8 cellular contexts compared by ENCODE assay signal in genomic region chr22:37661160-37661924, GRCh38. TPM values are rescaled to one million over a fixed set of nuclear protein-coding genes. Genes with fewer than 3 reads are reported as not detected.
A peak's percentile ranks its signal among the peaks of the same experiment; 100 is the strongest.
DNase-seq lines count a peak whose midpoint lies in the region; ATAC-seq, FAIRE-seq and TF ChIP-seq lines count a peak whose summit lies in the region.

No MANE protein-coding gene starts in this region.

- CTCF ChIA-PET in activated CD4-positive, alpha-beta T cell treated with anti-CD3 and anti-CD28 coated beads, Interleukin-2, amount 10 ng/mL, durations not matched to agents 7 days and 5 days (lab: Charles Lee), result interaction anchor here (0.6 to 4.6 kb wide), 8 partner anchors 10 to 1026 kb away, joined by 4 to 25 read pairs (median 4); partner anchors contain the start of gene GGA1
- CTCF ChIA-PET in GM12878 (lab: Yijun Ruan, JAX), result interaction anchor here (0.6 to 11.7 kb wide), 24 partner anchors 8 to 415 kb away, joined by 3 to 414 read pairs (median 4); partner anchors contain the start of genes C22orf23, GGA1, LGALS1 and NOL12

- BruUV-seq in GM12878 (replicated peaks; lab: Mats Ljungman, UMichigan), result no TSS peak

- H3K9ac ChIP-seq in GM12878 (ENCODE audit: control insufficient read depth, insufficient read depth, low read length) (peak overlapping the region; percentile 70), kidney (ENCODE audit: low read length in 2 of 2) (peak overlapping the region in 1 of 2 donors; percentile 2)

- POLR2A ChIA-PET in activated CD4-positive, alpha-beta T cell treated with anti-CD3 and anti-CD28 coated beads, Interleukin-2, amount 10 ng/mL, durations not matched to agents 7 days and 5 days (lab: Charles Lee), result no interaction called here
- POLR2A ChIA-PET in GM12878 (lab: Charles Lee), result interaction anchor here (0.6 to 9.6 kb wide), 11 partner anchors 8 to 59 kb away, joined by 3 to 209 read pairs (median 4); partner anchors contain the start of genes LGALS1 and NOL12

- TF ChIP-seq POLR2A in GM12878 (IDR thresholded peaks at IDR 0.05; ENCODE audit: low read depth, low read length), result no peak

- H3K4me3 ChIP-seq in GM12878, result peak overlapping the region; percentile 82
- no peak overlapping the region for H3K4me3 ChIP-seq in kidney (ENCODE audit: low read length in 2 of 2)

- no peak for TF ChIP-seq EP300 in GM12878 (IDR thresholded peaks at IDR 0.05; ENCODE audit: borderline replicate concordance in 1 of 2, control insufficient read depth in 1 of 2, low read depth in 2 of 2, low read length in 2 of 2)

- WGBS in GM12878 (ENCODE audit: insufficient coverage, insufficient replicate concordance, low lambda C conversion rate, missing lambda C conversion rate), result 74% methylated on average over 12 of the region's 12 CpGs

- in situ Hi-C loops in GM12878 (cut with MboI), result no loop called here

- H3K9me3 Mint-ChIP-seq in activated CD4-positive, alpha-beta T cell treated with anti-CD3 and anti-CD28 coated beads, Interleukin-2, amount 10 ng/mL, durations not matched to agents 7 days and 5 days, result no peaks in the 10 kb centered on the region

- ATAC-seq in GM12878 (peak; percentile 33), HG03520 (IDR thresholded peaks at IDR 0.05; ENCODE audit: unreplicated experiment) (no peak)

- H3K9me3 ChIP-seq in GM12878 (replicated peaks; ENCODE audit: control insufficient read depth, insufficient read depth, low read length) (no peaks in the 10 kb centered on the region), kidney (ENCODE audit: control insufficient read depth in 1 of 2, low read length in 2 of 2) (no peaks in the 10 kb centered on the region)

- peak; percentile 48 for DNase-seq in activated CD4-positive, alpha-beta T cell treated with anti-CD3 and anti-CD28 coated beads, Interleukin-2, amount 10 ng/mL, durations not matched to agents 7 days and 5 days
- no peak for DNase-seq in activated CD4-positive, alpha-beta T cell treated with anti-CD3 and anti-CD28 coated beads, Interleukin-2, amount 50 U/mL, for 48 hours
- peak; percentile 43 for DNase-seq in NCI-H510A (lab: John Stamatoyannopoulos, UW)
- DNase-seq in GM12878 (ENCODE audit: low read depth, low spot score), result no peak
- DNase-seq in kidney, result no peak
- peak in 29 of 49 donors; percentile 18 to 68 (median 37) for DNase-seq in substantia nigra (lab: John Stamatoyannopoulos, UW)
- no peak for DNase-seq in NOMO-1 treated with DMSO at 0.1 percent for 48 hours (lab: John Stamatoyannopoulos, UW; ENCODE audit: unreplicated experiment)

- peaks cover 51% of the 10 kb centered on the region for H3K79me2 ChIP-seq in GM12878 (ENCODE audit: control insufficient read depth, insufficient read depth, low read length)

- H3K36me3 ChIP-seq in GM12878 (ENCODE audit: control insufficient read depth in 2 of 2, insufficient read depth in 2 of 2, low read length in 1 of 2) (peaks cover 0 to 12% of the 10 kb centered on the region in 2 experiments; a peak in 3 of 4 replicates), kidney (ENCODE audit: control insufficient read depth in 1 of 2, insufficient read depth in 2 of 2, low read length in 2 of 2) (peaks cover 0 to 8% of the 10 kb centered on the region in 2 donors)

- H3K27ac ChIP-seq in GM12878 (ENCODE audit: control insufficient read depth, insufficient read depth) (no peak overlapping the region), kidney (ENCODE audit: low read depth in 2 of 2, low read length in 2 of 2) (peak overlapping the region in 1 of 2 donors; percentile 41), substantia nigra (ENCODE audit: low read depth, low read length, poor library complexity, severe bottlenecking) (peak overlapping the region; percentile 67)

- no peaks in the 10 kb centered on the region for H4K20me1 ChIP-seq in GM12878 (ENCODE audit: control insufficient read depth, insufficient read depth)

- H3K4me2 ChIP-seq in GM12878 (ENCODE audit: control insufficient read depth, insufficient read depth), result peak overlapping the region; percentile 96

- no peak for FAIRE-seq in GM12878 (lab: Jason Lieb, UNC)
- no peak for FAIRE-seq in kidney (lab: Jason Lieb, UNC)

- intact Hi-C loops in GM12878 (cut with micrococcal nuclease; ENCODE audit: unreplicated experiment) (loop anchor here (1.0 to 2.0 kb wide), 2 partner anchors 20 to 201 kb away; no protein-coding TSS in a partner anchor), kidney (cut with DNase I) (no loop called here)

- RAD21 ChIA-PET in GM12878 (lab: Charles Lee; ENCODE audit: unreplicated experiment), result interaction anchor here (0.9 to 9.1 kb wide), 15 partner anchors 10 to 293 kb away, joined by 3 to 173 read pairs (median 7); partner anchors contain the start of genes ANKRD54, C22orf23, GCAT and GGA1

- TF ChIP-seq RAD21 in GM12878 (IDR thresholded peaks at IDR 0.05; ENCODE audit: insufficient read depth, low read depth, low read length), result peak; percentile 64

- H3K4me1 ChIP-seq in GM12878 (ENCODE audit: control insufficient read depth, insufficient read depth, low read length) (peaks cover 12% of the 10 kb centered on the region), kidney (ENCODE audit: control insufficient read depth in 1 of 2, insufficient read depth in 1 of 2, low read depth in 1 of 2, low read length in 2 of 2) (peaks cover 9 to 28% of the 10 kb centered on the region in 2 donors)

- H3K27me3 Mint-ChIP-seq in activated CD4-positive, alpha-beta T cell treated with anti-CD3 and anti-CD28 coated beads, Interleukin-2, amount 10 ng/mL, durations not matched to agents 7 days and 5 days, result no peaks in the 10 kb centered on the region

- peaks cover 8% of the 10 kb centered on the region for H3K36me3 Mint-ChIP-seq in activated CD4-positive, alpha-beta T cell treated with anti-CD3 and anti-CD28 coated beads, Interleukin-2, amount 10 ng/mL, durations not matched to agents 7 days and 5 days (ENCODE audit: low read depth)

- peaks cover 39% of the 10 kb centered on the region for H3K4me1 Mint-ChIP-seq in activated CD4-positive, alpha-beta T cell treated with anti-CD3 and anti-CD28 coated beads, Interleukin-2, amount 10 ng/mL, durations not matched to agents 7 days and 5 days

- TF ChIP-seq CTCF in GM12878 (IDR thresholded peaks at IDR 0.05 in 2 of 3, conservative IDR thresholded peaks at IDR 0.05 in 1 of 3; ENCODE audit: control insufficient read depth in 2 of 3, extremely low read depth in 1 of 3, insufficient read depth in 1 of 3, low read depth in 3 of 3, low read length in 3 of 3) (peak; percentile 50 to 82 (median 68)), kidney (IDR thresholded peaks at IDR 0.05; ENCODE audit: borderline replicate concordance, extremely low read depth, insufficient read depth) (peak; percentile 20)

- peak overlapping the region; percentile 42 for H3K27ac Mint-ChIP-seq in activated CD4-positive, alpha-beta T cell treated with anti-CD3 and anti-CD28 coated beads, Interleukin-2, amount 10 ng/mL, durations not matched to agents 7 days and 5 days

- SMC1A ChIA-PET in GM12878 (lab: Charles Lee; ENCODE audit: uncharacterized antibody, unreplicated experiment), result interaction anchor here (0.7 to 7.9 kb wide), 13 partner anchors 10 to 204 kb away, joined by 3 to 157 read pairs (median 13); partner anchors contain the start of genes GCAT, GGA1, LGALS1 and NOL12

- H2AFZ ChIP-seq in GM12878 (ENCODE audit: control insufficient read depth, low read depth, low read length), result no peak overlapping the region

- H3K4me3 Mint-ChIP-seq in activated CD4-positive, alpha-beta T cell treated with anti-CD3 and anti-CD28 coated beads, Interleukin-2, amount 10 ng/mL, durations not matched to agents 7 days and 5 days, result peak overlapping the region; percentile 82

- H3K27me3 ChIP-seq in GM12878 (replicated peaks in 1 of 2; ENCODE audit: control insufficient read depth in 2 of 2, insufficient read depth in 2 of 2, low read length in 1 of 2), result no peaks in the 10 kb centered on the region

RNA-seq across cellular contexts. Expression of gene PDXP, which starts 2.8 kb away (rescaled TPM):
- 10 to 100 TPM; 21.5 to 21.8 TPM for total RNA-seq in activated CD4-positive, alpha-beta T cell treated with anti-CD3 and anti-CD28 coated beads, Interleukin-2, amount 10 ng/mL, durations not matched to agents 7 days and 5 days
- total RNA-seq in GM12878 (2013; cell fraction: nucleolus; rRNA removed), result 7.4 and 8.6 TPM in 2 replicates
- total RNA-seq in GM12878 (2014; rRNA removed), result 36.8 and 41.1 TPM in 2 replicates
- 27.2 and 29.7 TPM in 2 replicates for total RNA-seq in GM12878 (2014; rRNA removed; fragmentation: Illumina TruSeq; extraction: Trizol)
- 38.6 and 44.7 TPM in 2 replicates for total RNA-seq in GM12878 (2021)
- 14.9 TPM for polyA plus RNA-seq in GM12878 (2011; ENCODE audit: low read depth)
- 25.4 and 39.4 TPM in 2 replicates for polyA plus RNA-seq in GM12878 (2011; rRNA removed)
- 66.8 and 73.1 TPM in 2 replicates for polyA plus RNA-seq in GM12878 (2011; cell fraction: cytosol; rRNA removed)
- polyA plus RNA-seq in GM12878 (2011; cell fraction: nucleus; rRNA removed), result 26.0 and 35.5 TPM in 2 replicates
- polyA plus RNA-seq in GM12878 (2012), result 17.7 and 26.5 TPM in 2 replicates
- 30.1 and 40.0 TPM in 2 replicates for polyA plus RNA-seq in GM12878 (2014; fragmentation: Illumina TruSeq; extraction: Trizol)
- polyA plus RNA-seq in GM12878 (2014; fragmentation: Nextera tagmentation; extraction: Ambion mirVana), result 10 to 100 TPM in 1 of 2 experiments, 1 to 10 TPM in 1; 9.8 to 15.2 TPM
- polyA plus RNA-seq in GM12878 (2014; rRNA removed), result 56.7 and 57.9 TPM in 2 replicates
- 1 to 10 TPM; 4.4 to 4.8 TPM for polyA plus RNA-seq in GM12878 (2016; fragmentation: Nextera tagmentation; extraction: Ambion mirVana)
- 22.2 and 37.3 TPM in 2 replicates for polyA minus RNA-seq in GM12878 (2011; rRNA and poly(A)+ RNA removed)
- polyA minus RNA-seq in GM12878 (2011; cell fraction: cytosol; rRNA and poly(A)+ RNA removed), result 11.4 and 17.4 TPM in 2 replicates
- polyA minus RNA-seq in GM12878 (2011; cell fraction: nucleus; rRNA and poly(A)+ RNA removed), result 7.3 and 9.7 TPM in 2 replicates
- total RNA-seq in kidney, result 6.3 TPM
- 29.6 TPM for polyA plus RNA-seq in kidney (ENCODE audit: insufficient read depth, low read depth, low replicate concordance)

RNA-seq across cellular contexts. Expression of gene LGALS1, which starts 14.1 kb away (rescaled TPM):
- 1,000 to 10,000 TPM; 1,140 to 1,273 TPM for total RNA-seq in activated CD4-positive, alpha-beta T cell treated with anti-CD3 and anti-CD28 coated beads, Interleukin-2, amount 10 ng/mL, durations not matched to agents 7 days and 5 days
- 71.4 and 74.1 TPM in 2 replicates for total RNA-seq in GM12878 (2013; cell fraction: nucleolus; rRNA removed)
- total RNA-seq in GM12878 (2014; rRNA removed) (1,028 and 1,163 TPM in 2 replicates), GM12878 (2014; rRNA removed; fragmentation: Illumina TruSeq; extraction: Trizol) (508 and 518 TPM in 2 replicates), GM12878 (2021) (636 and 637 TPM in 2 replicates), kidney (227 TPM)
- polyA plus RNA-seq in GM12878 (2011; ENCODE audit: low read depth), result 1,837 TPM
- polyA plus RNA-seq in GM12878 (2011; rRNA removed) (690 and 1,889 TPM in 2 replicates), GM12878 (2014; fragmentation: Illumina TruSeq; extraction: Trizol) (56.5 and 312 TPM in 2 replicates), GM12878 (2014; fragmentation: Nextera tagmentation; extraction: Ambion mirVana) (100 to 1,000 TPM; 571 TPM), GM12878 (2014; rRNA removed) (1,386 and 1,631 TPM in 2 replicates), GM12878 (2016; fragmentation: Nextera tagmentation; extraction: Ambion mirVana) (100 to 1,000 TPM; 777 to 791 TPM), kidney (ENCODE audit: insufficient read depth, low read depth, low replicate concordance) (496 TPM)
- 2,989 and 3,872 TPM in 2 replicates for polyA plus RNA-seq in GM12878 (2011; cell fraction: cytosol; rRNA removed)
- polyA plus RNA-seq in GM12878 (2011; cell fraction: nucleus; rRNA removed), result 1,936 and 2,514 TPM in 2 replicates
- 1,111 and 1,241 TPM in 2 replicates for polyA plus RNA-seq in GM12878 (2012)
- 796 and 1,494 TPM in 2 replicates for polyA minus RNA-seq in GM12878 (2011; rRNA and poly(A)+ RNA removed)
- 213 and 229 TPM in 2 replicates for polyA minus RNA-seq in GM12878 (2011; cell fraction: cytosol; rRNA and poly(A)+ RNA removed)
- 191 and 194 TPM in 2 replicates for polyA minus RNA-seq in GM12878 (2011; cell fraction: nucleus; rRNA and poly(A)+ RNA removed)

RNA-seq across cellular contexts. Expression of gene SH3BP1, which starts 21.9 kb away (rescaled TPM):
- 100 to 1,000 TPM; 184 to 187 TPM for total RNA-seq in activated CD4-positive, alpha-beta T cell treated with anti-CD3 and anti-CD28 coated beads, Interleukin-2, amount 10 ng/mL, durations not matched to agents 7 days and 5 days
- total RNA-seq in GM12878 (2013; cell fraction: nucleolus; rRNA removed), result 73.5 and 76.3 TPM in 2 replicates
- total RNA-seq in GM12878 (2014; rRNA removed) (34.0 and 37.5 TPM in 2 replicates), GM12878 (2014; rRNA removed; fragmentation: Illumina TruSeq; extraction: Trizol) (16.8 and 17.9 TPM in 2 replicates), GM12878 (2021) (67.0 and 70.5 TPM in 2 replicates), kidney (12.8 TPM)
- polyA plus RNA-seq in GM12878 (2011; ENCODE audit: low read depth), result 126 TPM
- polyA plus RNA-seq in GM12878 (2011; rRNA removed) (14.5 and 27.0 TPM in 2 replicates), GM12878 (2014; fragmentation: Illumina TruSeq; extraction: Trizol) (22.9 and 58.6 TPM in 2 replicates), GM12878 (2014; fragmentation: Nextera tagmentation; extraction: Ambion mirVana) (1 to 10 TPM in 1 of 2 experiments, under 1 TPM in 1; 0.29 to 1.1 TPM), GM12878 (2014; rRNA removed) (31.7 and 43.3 TPM in 2 replicates), GM12878 (2016; fragmentation: Nextera tagmentation; extraction: Ambion mirVana) (1 to 10 TPM; 4.8 to 9.9 TPM), kidney (ENCODE audit: insufficient read depth, low read depth, low replicate concordance) (2.2 TPM)
- 37.4 and 46.9 TPM in 2 replicates for polyA plus RNA-seq in GM12878 (2011; cell fraction: cytosol; rRNA removed)
- 135 and 140 TPM in 2 replicates for polyA plus RNA-seq in GM12878 (2011; cell fraction: nucleus; rRNA removed)
- 56.7 and 111 TPM in 2 replicates for polyA plus RNA-seq in GM12878 (2012)
- polyA minus RNA-seq in GM12878 (2011; rRNA and poly(A)+ RNA removed), result 39.4 and 47.3 TPM in 2 replicates
- 11.4 and 39.4 TPM in 2 replicates for polyA minus RNA-seq in GM12878 (2011; cell fraction: cytosol; rRNA and poly(A)+ RNA removed)
- polyA minus RNA-seq in GM12878 (2011; cell fraction: nucleus; rRNA and poly(A)+ RNA removed), result 33.5 and 50.5 TPM in 2 replicates

RNA-seq across cellular contexts. Expression of gene NOL12, which starts 24.8 kb away (rescaled TPM):
- 10 to 100 TPM; 57.3 to 57.7 TPM for total RNA-seq in activated CD4-positive, alpha-beta T cell treated with anti-CD3 and anti-CD28 coated beads, Interleukin-2, amount 10 ng/mL, durations not matched to agents 7 days and 5 days
- total RNA-seq in GM12878 (2013; cell fraction: nucleolus; rRNA removed), result 24.0 and 33.8 TPM in 2 replicates
- total RNA-seq in GM12878 (2014; rRNA removed) (42.1 and 43.2 TPM in 2 replicates), GM12878 (2014; rRNA removed; fragmentation: Illumina TruSeq; extraction: Trizol) (34.2 and 40.5 TPM in 2 replicates), GM12878 (2021) (36.5 and 37.0 TPM in 2 replicates), kidney (27.5 TPM)
- polyA plus RNA-seq in GM12878 (2011; ENCODE audit: low read depth), result 10.0 TPM
- polyA plus RNA-seq in GM12878 (2011; rRNA removed) (23.1 and 25.8 TPM in 2 replicates), GM12878 (2014; fragmentation: Illumina TruSeq; extraction: Trizol) (15.5 and 43.2 TPM in 2 replicates), GM12878 (2014; fragmentation: Nextera tagmentation; extraction: Ambion mirVana) (10 to 100 TPM in 1 of 2 experiments, 1 to 10 TPM in 1; 3.3 to 12.9 TPM), GM12878 (2014; rRNA removed) (41.7 and 49.8 TPM in 2 replicates), GM12878 (2016; fragmentation: Nextera tagmentation; extraction: Ambion mirVana) (10 to 100 TPM; 64.6 to 69.4 TPM), kidney (ENCODE audit: insufficient read depth, low read depth, low replicate concordance) (26.3 TPM)
- polyA plus RNA-seq in GM12878 (2011; cell fraction: cytosol; rRNA removed), result 22.1 and 36.9 TPM in 2 replicates
- polyA plus RNA-seq in GM12878 (2011; cell fraction: nucleus; rRNA removed), result 38.6 and 48.7 TPM in 2 replicates
- 14.2 and 20.3 TPM in 2 replicates for polyA plus RNA-seq in GM12878 (2012)
- polyA minus RNA-seq in GM12878 (2011; rRNA and poly(A)+ RNA removed), result 5.6 and 12.4 TPM in 2 replicates
- polyA minus RNA-seq in GM12878 (2011; cell fraction: cytosol; rRNA and poly(A)+ RNA removed), result 9.0 and 9.5 TPM in 2 replicates
- polyA minus RNA-seq in GM12878 (2011; cell fraction: nucleus; rRNA and poly(A)+ RNA removed), result 5.2 and 12.5 TPM in 2 replicates

RNA-seq across cellular contexts. Expression of gene TRIOBP, which starts 35.5 kb away (rescaled TPM):
- total RNA-seq in activated CD4-positive, alpha-beta T cell treated with anti-CD3 and anti-CD28 coated beads, Interleukin-2, amount 10 ng/mL, durations not matched to agents 7 days and 5 days, result 10 to 100 TPM; 44.1 to 53.5 TPM
- total RNA-seq in GM12878 (2013; cell fraction: nucleolus; rRNA removed), result 25.1 and 25.6 TPM in 2 replicates
- total RNA-seq in GM12878 (2014; rRNA removed) (18.0 and 21.0 TPM in 2 replicates), GM12878 (2014; rRNA removed; fragmentation: Illumina TruSeq; extraction: Trizol) (9.6 and 10.7 TPM in 2 replicates), GM12878 (2021) (20.5 and 23.6 TPM in 2 replicates), kidney (125 TPM)
- 4.2 TPM for polyA plus RNA-seq in GM12878 (2011; ENCODE audit: low read depth)
- polyA plus RNA-seq in GM12878 (2011; rRNA removed) (6.7 and 10.6 TPM in 2 replicates), GM12878 (2014; fragmentation: Illumina TruSeq; extraction: Trizol) (8.9 and 13.1 TPM in 2 replicates), GM12878 (2014; fragmentation: Nextera tagmentation; extraction: Ambion mirVana) (under 1 TPM; 0.21 to 0.53 TPM), GM12878 (2014; rRNA removed) (19.5 and 20.1 TPM in 2 replicates), GM12878 (2016; fragmentation: Nextera tagmentation; extraction: Ambion mirVana) (10 to 100 TPM in 1 of 2 experiments, 1 to 10 TPM in 1; 4.2 to 19.9 TPM), kidney (ENCODE audit: insufficient read depth, low read depth, low replicate concordance) (32.1 TPM)
- 17.0 and 19.4 TPM in 2 replicates for polyA plus RNA-seq in GM12878 (2011; cell fraction: cytosol; rRNA removed)
- 24.2 and 29.4 TPM in 2 replicates for polyA plus RNA-seq in GM12878 (2011; cell fraction: nucleus; rRNA removed)
- 13.8 and 16.5 TPM in 2 replicates for polyA plus RNA-seq in GM12878 (2012)
- polyA minus RNA-seq in GM12878 (2011; rRNA and poly(A)+ RNA removed), result 26.6 and 34.0 TPM in 2 replicates
- polyA minus RNA-seq in GM12878 (2011; cell fraction: cytosol; rRNA and poly(A)+ RNA removed), result 7.7 and 7.8 TPM in 2 replicates
- polyA minus RNA-seq in GM12878 (2011; cell fraction: nucleus; rRNA and poly(A)+ RNA removed), result 12.5 and 21.6 TPM in 2 replicates

Comparison
In these comparisons a context has a peak if more than half of its experiments do, and no peak if none do; other contexts are left out.
1. DNase-seq: peak in activated CD4-positive, alpha-beta T cell treated with anti-CD3 and anti-CD28 coated beads, Interleukin-2, amount 10 ng/mL, durations not matched to agents 7 days and 5 days (single experiment), NCI-H510A (single experiment) and substantia nigra (29 of 49); none in activated CD4-positive, alpha-beta T cell treated with anti-CD3 and anti-CD28 coated beads, Interleukin-2, amount 50 U/mL, for 48 hours (0 of 2), GM12878 (single experiment), kidney (single experiment) and NOMO-1 treated with DMSO at 0.1 percent for 48 hours (single experiment).